1 cellular context compared by ENCODE assay signal in the genomic region with DNA sequence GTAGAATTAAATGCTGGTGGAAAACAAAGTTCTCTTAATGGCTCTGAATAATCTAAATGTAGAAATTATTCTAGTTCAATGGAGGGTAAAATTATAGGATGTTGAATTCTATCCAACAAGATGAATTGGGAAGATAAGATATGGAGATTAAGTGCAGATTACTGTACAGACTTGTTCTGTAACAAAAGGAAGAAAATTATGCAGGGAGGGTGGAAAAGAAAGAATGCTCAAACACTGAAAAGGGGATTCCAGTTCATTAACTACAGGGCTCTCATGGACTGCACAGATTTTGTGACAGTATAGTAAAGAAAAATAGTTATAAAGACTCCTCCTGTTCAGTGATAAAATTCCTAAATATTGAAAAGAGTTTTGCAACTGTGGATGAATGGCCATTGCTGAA.
TF ChIP-seq lines count a peak whose summit lies in the region.

No MANE protein-coding gene starts in this region.

TF ChIP-seq in neural cell, 6 proteins besides CTCF, POLR2A, EP300 and RAD21 (continued from another document):
- TF ChIP-seq SMC3 (conservative IDR thresholded peaks at IDR 0.05; ENCODE audit: poor library complexity) = no peak
- no peak for TF ChIP-seq EZH2 (IDR thresholded peaks at IDR 0.05; ENCODE audit: borderline replicate concordance, insufficient read depth, low read length, poor library complexity, severe bottlenecking)
